Comparison of ENCODE assay signal across 1 cellular context in genomic region chr19:4084547-4084877, GRCh38.
TF ChIP-seq lines count a peak whose summit lies in the region.

No MANE protein-coding gene starts in this region.

TF ChIP-seq in H1, 55 proteins besides CTCF, POLR2A, EP300 and RAD21:
- TF ChIP-seq GABPA (IDR thresholded peaks at IDR 0.05; ENCODE audit: borderline replicate concordance, insufficient read depth, low read length), result no peak
- no peak for TF ChIP-seq SIX5 (IDR thresholded peaks at IDR 0.05; ENCODE audit: low read depth, low read length)
- TF ChIP-seq POLR2AphosphoS5 (IDR thresholded peaks at IDR 0.05; ENCODE audit: low read depth, low read length), result no peak
- TF ChIP-seq CEBPB (IDR thresholded peaks at IDR 0.05; ENCODE audit: low read depth, low read length), result no peak
- TF ChIP-seq ZNF274 (IDR thresholded peaks at IDR 0.05; ENCODE audit: borderline replicate concordance, extremely low read depth, low read length), result no peak
- TF ChIP-seq SIN3A (conservative IDR thresholded peaks at IDR 0.05 in 1 of 2, IDR thresholded peaks at IDR 0.05 in 1 of 2; ENCODE audit: low read depth in 1 of 2, low read length in 2 of 2), result no peak
- TF ChIP-seq SP4 (IDR thresholded peaks at IDR 0.05; ENCODE audit: low read length), result no peak
- TF ChIP-seq KDM4A (IDR thresholded peaks at IDR 0.05; ENCODE audit: low read depth, low read length, severe bottlenecking), result no peak
